In the genomic region with DNA sequence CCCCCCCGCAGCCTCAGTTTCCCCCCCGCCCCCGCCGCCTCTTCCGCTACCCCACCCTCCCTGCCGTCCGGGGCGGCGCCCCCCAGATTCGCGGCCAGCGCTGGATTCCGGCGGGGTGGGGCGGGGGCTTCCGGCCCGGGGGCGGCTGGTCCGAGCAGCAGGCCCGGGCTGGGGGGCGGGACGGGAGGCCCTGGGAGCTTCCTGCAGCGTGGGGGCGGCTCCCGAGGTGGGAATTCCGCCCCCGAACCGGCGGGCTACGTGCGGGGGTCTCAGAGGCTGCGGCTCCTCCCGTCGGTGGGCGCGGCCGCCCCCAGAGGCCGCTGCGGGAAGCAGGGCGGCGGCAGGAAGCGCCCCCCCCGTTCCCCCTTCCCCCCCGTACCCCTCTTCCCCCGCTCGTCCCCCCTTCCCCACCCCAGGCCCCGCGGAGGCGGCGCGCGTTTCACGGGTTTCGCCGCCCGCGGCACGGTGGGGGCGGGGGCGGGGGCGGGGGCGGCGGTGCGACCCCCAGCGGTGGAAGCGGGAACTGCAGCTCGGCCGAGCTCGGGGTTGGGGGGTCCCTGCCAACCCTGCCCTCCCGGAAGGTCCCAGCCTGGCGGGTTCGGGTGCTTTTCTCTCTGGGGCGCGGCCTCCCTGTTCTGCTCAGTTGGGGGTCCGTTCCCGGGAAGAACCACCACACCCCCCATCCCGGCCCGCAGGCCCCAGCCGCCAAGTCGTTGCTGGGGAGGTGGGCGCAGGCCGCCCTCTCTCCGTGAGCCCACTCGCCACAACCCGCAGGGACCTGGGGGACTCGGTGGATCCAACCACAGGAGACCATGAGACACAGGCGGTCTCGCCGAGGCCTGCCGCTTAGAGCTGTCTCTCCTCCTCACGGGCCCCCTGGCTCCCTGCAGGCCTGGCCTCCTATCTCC, we compare ENCODE assay signal across 8 cellular contexts.
DNase-seq lines count a peak whose midpoint lies in the region; ATAC-seq and TF ChIP-seq lines count a peak whose summit lies in the region.

No MANE protein-coding gene starts in this region.

- intact Hi-C loops in aorta (cut with DNase I) = loop anchor here (5.0 kb wide), 3 partner anchors 67 to 118 kb away; no protein-coding TSS in a partner anchor

- H3K4me2 ChIP-seq in osteoblast (ENCODE audit: insufficient read depth, low read length) = peak overlapping the region; percentile 68

- peak; percentile 96 for DNase-seq in GM13977 (ENCODE audit: low spot score)
- DNase-seq in NCI-H82 treated with DMSO at 0.1 percent for 48 hours (lab: John Stamatoyannopoulos, UW; ENCODE audit: unreplicated experiment) = peak; percentile 12
- DNase-seq in activated T-cell treated with anti-CD3 and anti-CD28 coated beads, Interleukin-2, amount 50 U/mL, for 48 hours = peak; percentile 69 to 74
- DNase-seq in fibroblast of peridontal ligament (ENCODE audit: extremely low read depth) = peak; percentile 16
- DNase-seq in osteoblast (ENCODE audit: insufficient read length, low spot score, missing footprints) = peak; percentile 99
- DNase-seq in aorta = peak; percentile 77 to 89

- 14 to 17% methylated on average over 39 to 88 of the region's 91 CpGs for WGBS in aorta, 2 donors

- H3K79me2 ChIP-seq in osteoblast (ENCODE audit: insufficient read depth, low read length) = peaks cover 11% of the 10 kb centered on the region

- H3K9me3 ChIP-seq in osteoblast (ENCODE audit: low read depth, low read length) (no peaks in the 10 kb centered on the region), aorta (ENCODE audit: control insufficient read depth, low read length) (no peaks in the 10 kb centered on the region)

- H3K4me3 ChIP-seq in osteoblast (ENCODE audit: insufficient read depth, low read length) (peak overlapping the region; percentile 60), aorta (ENCODE audit: low read length in 2 of 2) (peak overlapping the region; percentile 30 to 41)

- no peak overlapping the region for H2AFZ ChIP-seq in osteoblast (ENCODE audit: low read length)

- peaks cover 13% of the 10 kb centered on the region for H3K4me1 ChIP-seq in osteoblast (ENCODE audit: insufficient read depth, low read length)
- no peaks in the 10 kb centered on the region for H3K4me1 ChIP-seq in aorta (ENCODE audit: control insufficient read depth in 1 of 2, insufficient read depth in 2 of 2, low read length in 2 of 2)

- H3K27ac ChIP-seq in osteoblast (ENCODE audit: low read depth, low read length) (no peak overlapping the region), aorta (ENCODE audit: low read depth in 1 of 2, low read length in 2 of 2) (peak overlapping the region in 1 of 2 donors; percentile 4)

- TF ChIP-seq CTCF in GM13977 (IDR thresholded peaks at IDR 0.05; ENCODE audit: extremely low read depth, insufficient read depth, missing control alignments) = peak; percentile 72
- peak; percentile 31 for TF ChIP-seq CTCF in osteoblast (IDR thresholded peaks at IDR 0.05; ENCODE audit: extremely low read depth, low read depth, low read length)

- in situ Hi-C loops in GM13977 (cut with MboI; ENCODE audit: low pct_unique_long_range_greater_than_20kb, low sequenced_read_pairs, unreplicated experiment) = no loop called here

- H4K20me1 ChIP-seq in osteoblast (ENCODE audit: insufficient read depth, low read length) = peaks cover 11% of the 10 kb centered on the region

- peak; percentile 39 for ATAC-seq in aorta (ENCODE audit: low FRiP score)
- ATAC-seq in GM19035 (IDR thresholded peaks at IDR 0.05; ENCODE audit: unreplicated experiment) = no peak
- ATAC-seq in GM21447 (IDR thresholded peaks at IDR 0.05; ENCODE audit: unreplicated experiment) = no peak

- H3K27me3 ChIP-seq in osteoblast (ENCODE audit: insufficient read depth, low read length) (no peaks in the 10 kb centered on the region), aorta (ENCODE audit: control insufficient read depth in 1 of 2, insufficient read depth in 2 of 2, low read length in 1 of 2) (no peaks in the 10 kb centered on the region)

- H3K36me3 ChIP-seq in osteoblast (ENCODE audit: insufficient read depth, low read length) (peaks cover 3% of the 10 kb centered on the region), aorta (ENCODE audit: control insufficient read depth in 1 of 2, insufficient read depth in 2 of 2, low read length in 1 of 2) (no peaks in the 10 kb centered on the region)

Comparison
In these comparisons a context has a peak if more than half of its experiments do, and no peak if none do; other contexts are left out.
1. DNase-seq: peak in every context shown above with its lines; median percentile 99 in osteoblast; 96 in GM13977; 83 in aorta; 72 in activated T-cell treated with anti-CD3 and anti-CD28 coated beads, Interleukin-2, amount 50 U/mL, for 48 hours; 16 in fibroblast of peridontal ligament; 12 in NCI-H82 treated with DMSO at 0.1 percent for 48 hours.